In genomic region chr10:101031128-101031795, GRCh38 we compare ENCODE assay signal across 8 cellular contexts. TPM values are rescaled to one million over a fixed set of nuclear protein-coding genes. Genes with fewer than 3 reads are reported as not detected.
DNase-seq lines count a peak whose midpoint lies in the region; ATAC-seq and TF ChIP-seq lines count a peak whose summit lies in the region.

Gene PDZD7, minus strand, starts transcription at chr10:101031129. Its CDS starts 910 bp downstream, at chr10:101030219.
Gene SFXN3, plus strand, starts transcription at chr10:101031234. Its CDS starts 3,461 bp downstream, at chr10:101034695.

- TF ChIP-seq CTCF in Calu3 (IDR thresholded peaks at IDR 0.05; ENCODE audit: unreplicated experiment) = no peak
- no peak for TF ChIP-seq CTCF in OCI-LY7 (conservative IDR thresholded peaks at IDR 0.05; ENCODE audit: low read length)

- H2AFZ ChIP-seq in OCI-LY7 (ENCODE audit: low read length) = 0 out of 2 replicates have a peak within 1 kb of the TSS, but pooled peaks have one; percentile 44

- CTCF ChIA-PET in Calu3 (lab: Charles Lee) = interaction anchor here (0.6 to 1.7 kb wide), 5 partner anchors 10 to 100 kb away, joined by 3 to 10 read pairs (median 6); partner anchors contain the start of gene TLX1
- CTCF ChIA-PET in OCI-LY7 (lab: Charles Lee; ENCODE audit: unreplicated experiment) = no interaction called here

- BruUV-seq in Calu3 (replicated peaks; lab: Mats Ljungman, UMichigan) = no TSS peak
- BruUV-seq in OCI-LY7 (replicated peaks; lab: Mats Ljungman, UMichigan) = no TSS peak

- H3K36me3 ChIP-seq in OCI-LY7 (ENCODE audit: insufficient read depth, low read length) = no peaks in the 10 kb centered on the region
- peaks cover 16% of the 10 kb centered on the region for H3K36me3 ChIP-seq in muscle layer of colon (ENCODE audit: insufficient read depth, low read length)

- peaks cover 34% of the 10 kb centered on the region for H3K36me3 Mint-ChIP-seq in Calu3 (ENCODE audit: insufficient read depth, unreplicated experiment)
- peaks cover 6% of the 10 kb centered on the region for H3K36me3 Mint-ChIP-seq in activated T-cell treated with anti-CD3 and anti-CD28 coated beads, Interleukin-2, amount 50 U/mL, for 4 hours (ENCODE audit: insufficient read depth)

- H3K4me1 ChIP-seq in OCI-LY7 (ENCODE audit: insufficient read depth, low read length, poor library complexity, severe bottlenecking) = no peaks in the 10 kb centered on the region
- H3K4me1 ChIP-seq in muscle layer of colon (ENCODE audit: insufficient read depth, low read length) = peaks cover 17% of the 10 kb centered on the region

- H3K27me3 ChIP-seq in muscle layer of colon (ENCODE audit: control insufficient read depth in 1 of 2, insufficient read depth in 2 of 2, low read length in 2 of 2) = no peaks in the 10 kb centered on the region

- peak within 1 kb of the TSS; percentile 73 for H3K27ac Mint-ChIP-seq in Calu3 (ENCODE audit: unreplicated experiment)

- peak; percentile 95 for DNase-seq in Calu3
- DNase-seq in HuH-7 (ENCODE audit: low spot score) = peak; percentile 96
- peak; percentile 79 for DNase-seq in OCI-LY7 (ENCODE audit: low spot score)
- peak; percentile 96 for DNase-seq in activated T-cell treated with anti-CD3 and anti-CD28 coated beads, Interleukin-2, amount 50 U/mL, for 4 hours
- DNase-seq in erythroblast (lab: John Stamatoyannopoulos, UW) = peak; percentile 94 to 97
- peak; percentile 93 to 94 for DNase-seq in stimulated activated CD8-positive, alpha-beta memory T cell treated with anti-CD3 and anti-CD28 coated beads, Interleukin-7, amount 100 ng/mL, for 1 hour (ENCODE audit: low read depth in 2 of 2)

- H3K27me3 Mint-ChIP-seq in Calu3 (ENCODE audit: unreplicated experiment) = no peaks in the 10 kb centered on the region
- no peaks in the 10 kb centered on the region for H3K27me3 Mint-ChIP-seq in activated T-cell treated with anti-CD3 and anti-CD28 coated beads, Interleukin-2, amount 50 U/mL, for 4 hours (ENCODE audit: low read depth)

- TF ChIP-seq POLR2A in erythroblast (IDR thresholded peaks at IDR 0.05; ENCODE audit: low read length) = peak; percentile 48

- H3K79me2 ChIP-seq in OCI-LY7 (ENCODE audit: insufficient read depth, low read depth, low read length) = no peaks in the 10 kb centered on the region

- peak within 1 kb of the TSS; percentile 79 for H3K9ac ChIP-seq in muscle layer of colon (ENCODE audit: low read length)

- peak within 1 kb of the TSS; percentile 78 for H3K4me3 Mint-ChIP-seq in Calu3 (ENCODE audit: low read depth, unreplicated experiment)
- H3K4me3 Mint-ChIP-seq in activated T-cell treated with anti-CD3 and anti-CD28 coated beads, Interleukin-2, amount 50 U/mL, for 4 hours = peak within 1 kb of the TSS; percentile 74

- peaks cover 8% of the 10 kb centered on the region for H3K4me1 Mint-ChIP-seq in Calu3 (ENCODE audit: low read depth, unreplicated experiment)
- H3K4me1 Mint-ChIP-seq in activated T-cell treated with anti-CD3 and anti-CD28 coated beads, Interleukin-2, amount 50 U/mL, for 4 hours (ENCODE audit: low read depth) = peaks cover 22% of the 10 kb centered on the region

- H4K20me1 ChIP-seq in OCI-LY7 (ENCODE audit: insufficient read depth, low read length) = no peaks in the 10 kb centered on the region; the same call in 1 of the 2 replicates

- peak; percentile 86 for ATAC-seq in GM21528 (IDR thresholded peaks at IDR 0.05; ENCODE audit: low FRiP score, unreplicated experiment)
- peak; percentile 86 to 88 for ATAC-seq in activated T-cell treated with anti-CD3 and anti-CD28 coated beads, Interleukin-2, amount 50 U/mL, for 4 hours

- intact Hi-C loops in Calu3 (cut with micrococcal nuclease; ENCODE audit: unreplicated experiment) (no loop called here), OCI-LY7 (cut with micrococcal nuclease; ENCODE audit: unreplicated experiment) (no loop called here)

- no peaks in the 10 kb centered on the region for H3K9me2 ChIP-seq in OCI-LY7 (ENCODE audit: insufficient read depth, low read length)

- H3K27ac ChIP-seq in OCI-LY7 (ENCODE audit: low read depth, low read length, poor library complexity, severe bottlenecking) (no peak within 1 kb of the TSS), muscle layer of colon (ENCODE audit: low read depth, low read length) (peak within 1 kb of the TSS; percentile 95)

- H3K9me3 ChIP-seq in OCI-LY7 (ENCODE audit: low read length) (no peaks in the 10 kb centered on the region), muscle layer of colon (ENCODE audit: low read length) (no peaks in the 10 kb centered on the region)

- POLR2A ChIA-PET in OCI-LY7 (lab: Charles Lee) = interaction anchor here (0.6 kb wide), 1 partner anchor 41 kb away, joined by 3 read pairs; no protein-coding TSS in a partner anchor

- H3K4me3 ChIP-seq in OCI-LY7 (ENCODE audit: low read depth, low read length, poor library complexity, severe bottlenecking) (peak within 1 kb of the TSS; percentile 38), muscle layer of colon (ENCODE audit: low read depth in 1 of 2, low read length in 2 of 2) (peak within 1 kb of the TSS; percentile 66 to 95)

- H3K4me2 ChIP-seq in OCI-LY7 (ENCODE audit: low read length) = peak within 1 kb of the TSS; percentile 65

- no peaks in the 10 kb centered on the region for H3K9me3 Mint-ChIP-seq in Calu3 (ENCODE audit: low read depth, unreplicated experiment)
- H3K9me3 Mint-ChIP-seq in activated T-cell treated with anti-CD3 and anti-CD28 coated beads, Interleukin-2, amount 50 U/mL, for 4 hours = no peaks in the 10 kb centered on the region

RNA-seq across cellular contexts. Expression of gene PDZD7, which starts in this region (rescaled TPM):
- total RNA-seq in Calu3 (2022) (1.2 and 1.3 TPM in 2 replicates), OCI-LY7 (2022) (1.6 and 1.8 TPM in 2 replicates)
- 1.4 and 2.1 TPM in 2 replicates for total RNA-seq in OCI-LY7 (2014; rRNA removed; shearing (Covaris generic))
- under 1 TPM in 2 of 3 donors, not detected in 1; 0.05 to 0.26 TPM for total RNA-seq in activated T-cell treated with anti-CD3 and anti-CD28 coated beads, Interleukin-2, amount 50 U/mL, for 4 hours

RNA-seq across cellular contexts. Expression of gene SFXN3, which starts in this region (rescaled TPM):
- 27.5 and 37.7 TPM in 2 replicates for total RNA-seq in Calu3 (2022)
- total RNA-seq in OCI-LY7 (2014; rRNA removed; shearing (Covaris generic)) = 0.41 TPM in 1 of 2 replicates, not detected in the other
- 0.11 TPM in 1 of 2 replicates, not detected in the other for total RNA-seq in OCI-LY7 (2022)
- 1 to 10 TPM; 8.7 to 9.8 (median 9.7) TPM for total RNA-seq in activated T-cell treated with anti-CD3 and anti-CD28 coated beads, Interleukin-2, amount 50 U/mL, for 4 hours

Comparison
In these comparisons a context has a peak if more than half of its experiments do, and no peak if none do; other contexts are left out.
1. RNA of gene SFXN3 (total RNA-seq): 27.5 to 37.7 TPM in Calu3 and 8.7 to 9.8 TPM in activated T-cell treated with anti-CD3 and anti-CD28 coated beads, Interleukin-2, amount 50 U/mL, for 4 hours; 0.11 to 0.41 TPM in OCI-LY7; every median in the first group is over 4 times any median in the second.
2. Peak in every context shown above with its lines, with median percentiles within 50 percentile points of each other: DNase-seq.